In genomic region chr10:44046605-44047004, GRCh38 we compare ENCODE assay signal across 12 cellular contexts.
DNase-seq lines count a peak whose midpoint lies in the region; ATAC-seq, FAIRE-seq and TF ChIP-seq lines count a peak whose summit lies in the region.
"Had no signal": no experiment of that assay in that cellular context is flagged by ENCODE, and none has a peak within 500 bp of the region (broad histone marks: within the 10 kb centered on the region; RNA-seq: fewer than 3 reads in every experiment).

No MANE protein-coding gene starts in this region.

- H3K4me3 ChIP-seq in epithelial cell of proximal tubule (ENCODE audit: low read depth, low read length) (no peak overlapping the region), mucosa of descending colon (no peak overlapping the region), suprapubic skin (no peak overlapping the region), kidney (ENCODE audit: low read length in 2 of 2) (no peak overlapping the region)

- POLR2A ChIA-PET in RWPE1 (lab: Yijun Ruan, JAX; ENCODE audit: low non-redundant PET): no interaction called here

- no peak for FAIRE-seq in kidney (lab: Jason Lieb, UNC)
- FAIRE-seq: colon had no signal

- no peak overlapping the region for H3K9ac ChIP-seq in kidney (ENCODE audit: low read length in 2 of 2)

- H3K36me3 ChIP-seq in mucosa of descending colon (ENCODE audit: low read depth): no peaks in the 10 kb centered on the region
- no peaks in the 10 kb centered on the region for H3K36me3 ChIP-seq in suprapubic skin
- H3K36me3 ChIP-seq in kidney (ENCODE audit: control insufficient read depth in 1 of 2, insufficient read depth in 2 of 2, low read length in 2 of 2): no peaks in the 10 kb centered on the region

- TF ChIP-seq EP300 in suprapubic skin (IDR thresholded peaks at IDR 0.05): no peak

- 36% methylated on average over 5 of the region's 5 CpGs for WGBS in suprapubic skin

- TF ChIP-seq CTCF in RWPE1 (conservative IDR thresholded peaks at IDR 0.05; ENCODE audit: low read depth) (no peak), epithelial cell of proximal tubule (conservative IDR thresholded peaks at IDR 0.05; ENCODE audit: low read depth, low read length) (peak; percentile 6), mucosa of descending colon (IDR thresholded peaks at IDR 0.05) (no peak), suprapubic skin (IDR thresholded peaks at IDR 0.05) (no peak), kidney (IDR thresholded peaks at IDR 0.05; ENCODE audit: borderline replicate concordance, extremely low read depth, insufficient read depth) (no peak)

- H3K27ac ChIP-seq in RWPE1 (no peak overlapping the region), suprapubic skin (no peak overlapping the region), kidney (ENCODE audit: low read depth in 2 of 2, low read length in 2 of 2) (no peak overlapping the region)

- H3K9me3 ChIP-seq in mucosa of descending colon: no peaks in the 10 kb centered on the region
- H3K9me3 ChIP-seq in suprapubic skin: no peaks in the 10 kb centered on the region
- H3K9me3 ChIP-seq in kidney (ENCODE audit: control insufficient read depth in 1 of 2, low read length in 2 of 2): no peaks in the 10 kb centered on the region

- CTCF ChIA-PET in RWPE1 (lab: Yijun Ruan, JAX): interaction anchor here (0.7 kb wide), 1 partner anchor 252 kb away, joined by 3 read pairs; no protein-coding TSS in a partner anchor

- no peaks in the 10 kb centered on the region for H3K27me3 ChIP-seq in suprapubic skin

- intact Hi-C loops in mucosa of descending colon (cut with DNase I, micrococcal nuclease) (no loop called here), kidney (cut with DNase I) (no loop called here)

- ATAC-seq in mucosa of descending colon (peak; percentile 17), HG03439 (IDR thresholded peaks at IDR 0.05; ENCODE audit: unreplicated experiment) (no peak)

- DNase-seq in RWPE1 (ENCODE audit: low spot score) (peak; percentile 11), epithelial cell of proximal tubule (ENCODE audit: low read depth) (no peak), mucosa of descending colon (no peak), ureter (ENCODE audit: low spot score) (peak; percentile 44), suprapubic skin (ENCODE audit: low spot score in 2 of 2) (no peak), kidney (no peak)
- DNase-seq: activated CD4-positive, alpha-beta T cell treated with anti-CD3 and anti-CD28 coated beads, Interleukin-2, amount 10 ng/mL, durations not matched to agents 24 days and 14 days; activated gamma-delta T cell; MV-4-11; NCI-H748 treated with DMSO at 0.1 percent for 48 hours had no signal

- no peaks in the 10 kb centered on the region for H3K4me1 ChIP-seq in mucosa of descending colon (ENCODE audit: low read depth)
- peaks cover 33% of the 10 kb centered on the region for H3K4me1 ChIP-seq in suprapubic skin
- no peaks in the 10 kb centered on the region for H3K4me1 ChIP-seq in kidney (ENCODE audit: control insufficient read depth in 1 of 2, insufficient read depth in 1 of 2, low read depth in 1 of 2, low read length in 2 of 2)

- TF ChIP-seq POLR2A in suprapubic skin (IDR thresholded peaks at IDR 0.05): no peak

Comparison
In these comparisons a context has a peak if more than half of its experiments do, and no peak if none do; other contexts are left out.
1. DNase-seq: peak in RWPE1 (single experiment) and ureter (single experiment); none in epithelial cell of proximal tubule (single experiment), mucosa of descending colon (0 of 3), suprapubic skin (0 of 2) and kidney (single experiment).